17 cellular contexts compared by ENCODE assay signal in genomic region chr16:12078405-12079245, GRCh38.
A peak's percentile ranks its signal among the peaks of the same experiment; 100 is the strongest.
DNase-seq lines count a peak whose midpoint lies in the region; TF ChIP-seq lines count a peak whose summit lies in the region.
"Had no signal": no experiment of that assay in that cellular context is flagged by ENCODE, and none has a peak within 500 bp of the region (broad histone marks: within the 10 kb centered on the region; RNA-seq: fewer than 3 reads in every experiment).

No MANE protein-coding gene starts in this region.

- TF ChIP-seq POLR2A in ovary (IDR thresholded peaks at IDR 0.05), result no peak

- no peaks in the 10 kb centered on the region for H3K9me3 ChIP-seq in OCI-LY1 (ENCODE audit: low read length)
- no peaks in the 10 kb centered on the region for H3K9me3 ChIP-seq in colonic mucosa
- H3K9me3 ChIP-seq in ovary, result no peaks in the 10 kb centered on the region
- H3K9me3 ChIP-seq: A549, Caco-2, gastroesophageal sphincter had no signal

- TF ChIP-seq EP300 in ovary (IDR thresholded peaks at IDR 0.05), result no peak

- no peaks in the 10 kb centered on the region for H3K9me2 ChIP-seq in OCI-LY1 (ENCODE audit: low read depth, low read length)

- no peak overlapping the region for H2AFZ ChIP-seq in OCI-LY1 (ENCODE audit: low read length)

- H3K79me2 ChIP-seq in OCI-LY1 (ENCODE audit: insufficient read depth, low read length), result no peaks in the 10 kb centered on the region

- H3K4me1 ChIP-seq in OCI-LY1 (ENCODE audit: insufficient read depth, low read length, severe bottlenecking) (peaks cover 37% of the 10 kb centered on the region), colonic mucosa (no peaks in the 10 kb centered on the region), ovary (ENCODE audit: insufficient read depth) (no peaks in the 10 kb centered on the region)
- H3K4me1 ChIP-seq: A549, Caco-2, gastroesophageal sphincter had no signal

- intact Hi-C loops in colonic mucosa (cut with DNase I), result no loop called here
- intact Hi-C loops in ovary (cut with DNase I), result no loop called here

- H3K27ac ChIP-seq in OCI-LY1 (ENCODE audit: low read depth, low read length, poor library complexity, severe bottlenecking), result peak overlapping the region; percentile 57
- peak overlapping the region; percentile 53 for H3K27ac ChIP-seq in colonic mucosa
- no peak overlapping the region for H3K27ac ChIP-seq in ovary
- H3K27ac ChIP-seq: A549, gastroesophageal sphincter, HL-60 had no signal

- no peaks in the 10 kb centered on the region for H3F3A ChIP-seq in OCI-LY1 (ENCODE audit: insufficient read depth, low read length)

- WGBS in ovary, 3 donors, result 83 to 85% (median 84%) methylated on average over 26 of the region's 26 CpGs

- no peak overlapping the region for H3K9ac ChIP-seq in OCI-LY1 (ENCODE audit: low read length)
- H3K9ac ChIP-seq in colonic mucosa (ENCODE audit: low read depth in 2 of 2, low read length in 2 of 2), result no peak overlapping the region

- H3K4me2 ChIP-seq in OCI-LY1 (ENCODE audit: low read length), result no peak overlapping the region
- H3K4me2 ChIP-seq: A549 had no signal

- H3K4me3 ChIP-seq in OCI-LY1 (ENCODE audit: low read depth, low read length, poor library complexity, severe bottlenecking) (no peak overlapping the region), colonic mucosa (no peak overlapping the region), ovary (no peak overlapping the region)
- H3K4me3 ChIP-seq: A549, gastroesophageal sphincter had no signal

- H3K36me3 ChIP-seq in OCI-LY1 (ENCODE audit: insufficient read depth, low read length), result peaks cover 57% of the 10 kb centered on the region
- no peaks in the 10 kb centered on the region for H3K36me3 ChIP-seq in colonic mucosa
- no peaks in the 10 kb centered on the region for H3K36me3 ChIP-seq in ovary

- peak; percentile 34 for DNase-seq in activated CD4-positive, alpha-beta T cell treated with anti-CD3 and anti-CD28 coated beads for 48 hours
- DNase-seq in activated CD4-positive, alpha-beta T cell treated with anti-CD3 and anti-CD28 coated beads, Interleukin-2, amount 50 U/mL, for 1 hour, result no peak
- DNase-seq in colonic mucosa (no peak), ovary (peak in 3 of 5 donors; percentile 6 to 14 (median 7)), kidney tubule cell (ENCODE audit: low spot score) (no peak), epidermal melanocyte (ENCODE audit: insufficient read length, low spot score) (no peak)
- DNase-seq in effector CD8-positive, alpha-beta T cell (lab: John Stamatoyannopoulos, UW), result no peak
- DNase-seq: Caco-2, GDM1, Kasumi-1, NCI-H1436 treated with DMSO at 0.1 percent for 48 hours, PC-3, trophoblast cell had no signal

- H3K27me3 ChIP-seq in OCI-LY1 (ENCODE audit: insufficient read depth, low read length), result no peaks in the 10 kb centered on the region
- H3K27me3 ChIP-seq in colonic mucosa, result no peaks in the 10 kb centered on the region
- H3K27me3 ChIP-seq in ovary, result no peaks in the 10 kb centered on the region
- H3K27me3 ChIP-seq: gastroesophageal sphincter had no signal

- H4K20me1 ChIP-seq in OCI-LY1 (ENCODE audit: insufficient read depth, low read length), result no peaks in the 10 kb centered on the region

- no peak for TF ChIP-seq CTCF in OCI-LY1 (IDR thresholded peaks at IDR 0.05; ENCODE audit: low read length)
- TF ChIP-seq CTCF in colonic mucosa (IDR thresholded peaks at IDR 0.05), result no peak
- TF ChIP-seq CTCF in ovary (IDR thresholded peaks at IDR 0.05), result no peak

Comparison
In these comparisons a context has a peak if more than half of its experiments do, and no peak if none do; other contexts are left out.
1. DNase-seq: peak in activated CD4-positive, alpha-beta T cell treated with anti-CD3 and anti-CD28 coated beads for 48 hours (single experiment) and ovary (3 of 5); none in activated CD4-positive, alpha-beta T cell treated with anti-CD3 and anti-CD28 coated beads, Interleukin-2, amount 50 U/mL, for 1 hour (single experiment), colonic mucosa (single experiment), kidney tubule cell (single experiment), epidermal melanocyte (single experiment) and effector CD8-positive, alpha-beta T cell (single experiment).
2. H3K27ac ChIP-seq: peak in OCI-LY1 (single experiment) and colonic mucosa (single experiment); none in ovary (0 of 2).